Comparison of ENCODE assay signal across 8 cellular contexts in the genomic region with DNA sequence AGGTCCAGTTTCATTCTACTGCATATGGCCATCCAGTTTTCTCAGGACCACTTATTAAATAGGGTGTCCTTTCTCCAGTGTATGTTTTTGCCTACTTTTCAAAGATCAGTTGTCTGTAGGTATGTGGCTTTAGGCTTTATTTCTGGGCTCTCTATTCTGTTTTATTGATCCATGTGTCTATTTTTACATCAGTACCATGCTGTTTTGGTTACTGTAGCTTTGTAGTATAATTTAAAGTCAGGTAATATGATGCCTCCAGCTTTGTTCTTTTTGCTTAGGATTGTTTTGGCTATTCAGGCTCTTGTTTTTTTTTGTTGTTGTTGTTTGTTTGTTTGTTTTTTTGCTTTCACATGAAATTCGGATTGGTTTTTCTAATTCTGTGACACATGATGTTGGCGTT.
"Had no signal": no experiment of that assay in that cellular context is flagged by ENCODE, and none has a peak within 500 bp of the region (broad histone marks: within the 10 kb centered on the region; RNA-seq: fewer than 3 reads in every experiment).

No MANE protein-coding gene starts in this region.

- H3K27ac Mint-ChIP-seq: GM23338, H9, HFFc6 had no signal

- H3K4me3 Mint-ChIP-seq: GM23338, H9, HFFc6 had no signal

- DNase-seq: H9, HCEC 1CT, HFFc6, IMR-90, Karpas-422, KBM-7 had no signal

- H3K4me3 ChIP-seq: GM23338 had no signal

- H3K9ac ChIP-seq: KMS-11 had no signal

- H2AFZ ChIP-seq: GM23338 had no signal

- H3K4me2 ChIP-seq: GM23338, KMS-11 had no signal

- H3K27ac ChIP-seq: KMS-11 had no signal

- H3K4me1 Mint-ChIP-seq: GM23338, H9 had no signal

- ATAC-seq: GM23338 had no signal
